In genomic region chr4:1721003-1721665, GRCh38 we compare ENCODE assay signal across 1 cellular context.
TF ChIP-seq lines count a peak whose summit lies in the region.

TSS of gene TACC3 (plus strand) at chr4:1721521. CDS start at chr4:1723422, 1,901 bp downstream.
TSS of gene TMEM129 (minus strand) at chr4:1721323. CDS start at chr4:1720837, 486 bp downstream.

TF ChIP-seq in HepG2, 621 proteins besides CTCF, POLR2A, EP300 and RAD21 (continued from another document and continues in another):
- no peak for TF ChIP-seq JARID2 (CRISPR knock-in tag; IDR thresholded peaks at IDR 0.05; ENCODE audit: insufficient replicate concordance)
- no peak for TF ChIP-seq PBX2 (CRISPR knock-in tag; IDR thresholded peaks at IDR 0.05)
- TF ChIP-seq ONECUT2 (CRISPR knock-in tag; IDR thresholded peaks at IDR 0.05), result no peak
- TF ChIP-seq ZNF17 (CRISPR knock-in tag; IDR thresholded peaks at IDR 0.05), result no peak
- no peak for TF ChIP-seq ISL2 (CRISPR knock-in tag; IDR thresholded peaks at IDR 0.05)
- TF ChIP-seq AHDC1 (CRISPR knock-in tag; IDR thresholded peaks at IDR 0.05; ENCODE audit: borderline replicate concordance), result no peak
- no peak for TF ChIP-seq ZNF597 (CRISPR knock-in tag; IDR thresholded peaks at IDR 0.05)
- no peak for TF ChIP-seq CENPX (CRISPR knock-in tag; IDR thresholded peaks at IDR 0.05)
- TF ChIP-seq MNT (IDR thresholded peaks at IDR 0.05), result 0 out of 2 replicates have a peak, but pooled peaks have one; percentile 13
- no peak for TF ChIP-seq HOXA7 (CRISPR knock-in tag; IDR thresholded peaks at IDR 0.05)
- no peak for TF ChIP-seq ZFP82 (CRISPR knock-in tag; IDR thresholded peaks at IDR 0.05; ENCODE audit: borderline replicate concordance)
- no peak; the same call in 1 of the 2 replicates for TF ChIP-seq MXD3 (CRISPR knock-in tag; IDR thresholded peaks at IDR 0.05)
- no peak for TF ChIP-seq ZXDC (CRISPR knock-in tag; IDR thresholded peaks at IDR 0.05)
- 0 out of 2 replicates have a peak, but pooled peaks have one; percentile 20 for TF ChIP-seq ZNF12 (CRISPR knock-in tag; IDR thresholded peaks at IDR 0.05)
- peak; percentile 85 for TF ChIP-seq TGIF2 (CRISPR knock-in tag; IDR thresholded peaks at IDR 0.05)
- no peak for TF ChIP-seq ZNF891 (CRISPR knock-in tag; IDR thresholded peaks at IDR 0.05)
- TF ChIP-seq CENPBD1 (CRISPR knock-in tag; IDR thresholded peaks at IDR 0.05; ENCODE audit: borderline replicate concordance, low read depth), result no peak
- no peak for TF ChIP-seq GLI4 (CRISPR knock-in tag; IDR thresholded peaks at IDR 0.05; ENCODE audit: borderline replicate concordance)
- TF ChIP-seq ZBTB3 (CRISPR knock-in tag; IDR thresholded peaks at IDR 0.05; ENCODE audit: borderline replicate concordance, low read depth), result no peak
- no peak for TF ChIP-seq ZNF619 (CRISPR knock-in tag; IDR thresholded peaks at IDR 0.05)
- TF ChIP-seq DMTF1 (CRISPR knock-in tag; IDR thresholded peaks at IDR 0.05), result no peak
- no peak for TF ChIP-seq MAFF (IDR thresholded peaks at IDR 0.05; ENCODE audit: low read depth, low read length)
- peak; percentile 72 for TF ChIP-seq PATZ1 (CRISPR knock-in tag; IDR thresholded peaks at IDR 0.05)
- TF ChIP-seq RARG (CRISPR knock-in tag; IDR thresholded peaks at IDR 0.05; ENCODE audit: low read depth), result no peak
- TF ChIP-seq NR2C2 (CRISPR knock-in tag; IDR thresholded peaks at IDR 0.05; ENCODE audit: borderline replicate concordance), result peak; percentile 98
- TF ChIP-seq ZSCAN20 (CRISPR knock-in tag; IDR thresholded peaks at IDR 0.05; ENCODE audit: borderline replicate concordance), result no peak; the same call in 1 of the 2 replicates
- no peak for TF ChIP-seq TRAFD1 (CRISPR knock-in tag; IDR thresholded peaks at IDR 0.05; ENCODE audit: borderline replicate concordance)
- TF ChIP-seq ZNF383 (CRISPR knock-in tag; IDR thresholded peaks at IDR 0.05; ENCODE audit: borderline replicate concordance), result no peak
- TF ChIP-seq ESRRA (CRISPR knock-in tag; IDR thresholded peaks at IDR 0.05; ENCODE audit: low read depth), result no peak
- no peak for TF ChIP-seq KDM4B (CRISPR knock-in tag; IDR thresholded peaks at IDR 0.05)
- no peak for TF ChIP-seq ZSCAN22 (CRISPR knock-in tag; IDR thresholded peaks at IDR 0.05)
- no peak for TF ChIP-seq REPIN1 (CRISPR knock-in tag; IDR thresholded peaks at IDR 0.05; ENCODE audit: borderline replicate concordance, low read depth)
